ENCODE assay signal across 8 cellular contexts in the genomic region with DNA sequence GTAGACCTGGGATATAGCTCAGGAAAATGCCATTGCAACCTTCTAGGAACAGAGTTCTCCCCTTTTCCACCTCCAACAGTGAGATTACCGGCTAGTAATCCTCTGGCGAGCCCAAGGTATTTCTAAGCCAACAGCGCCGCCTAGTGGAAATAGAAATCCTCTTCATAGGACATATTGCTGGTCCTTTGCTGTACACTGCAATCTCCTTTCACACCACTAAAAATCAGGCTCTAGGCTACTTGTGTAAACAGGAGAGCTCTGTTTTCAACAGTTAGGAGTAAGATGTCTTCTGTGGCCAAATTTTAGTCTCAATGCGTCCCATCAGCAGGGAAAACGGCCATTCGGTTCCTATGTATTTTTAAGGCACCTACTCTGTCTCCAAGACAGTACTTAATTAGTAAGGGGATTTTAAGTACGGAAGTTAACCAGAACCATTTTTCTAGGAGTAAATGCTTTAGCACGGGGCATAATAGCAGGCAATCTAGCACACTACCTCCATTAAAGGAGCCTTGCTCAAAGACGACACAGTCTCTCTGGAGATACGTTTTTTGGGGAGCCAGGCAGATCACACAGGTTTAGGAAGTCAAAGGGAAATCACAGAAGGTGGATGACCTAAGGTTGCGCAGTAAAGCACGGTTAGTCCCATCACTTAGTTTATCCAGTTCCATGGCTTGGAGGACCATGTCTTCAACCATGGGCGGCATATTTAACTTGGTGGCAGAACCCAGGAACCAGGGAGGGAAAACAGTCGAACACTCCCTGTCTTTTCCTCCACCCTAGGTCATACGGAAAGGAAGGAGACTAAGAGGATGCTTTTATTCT. TPM values are rescaled to one million over a fixed set of nuclear protein-coding genes. Genes with fewer than 3 reads are reported as not detected.
DNase-seq lines count a peak whose midpoint lies in the region; ATAC-seq and FAIRE-seq lines count a peak whose summit lies in the region.

No MANE protein-coding gene starts in this region.

- peak; percentile 33 for FAIRE-seq in endometrium (lab: Jason Lieb, UNC)

- ATAC-seq in GM21515 (IDR thresholded peaks at IDR 0.05; ENCODE audit: unreplicated experiment) = peak; percentile 94

- DNase-seq in DMS153 (lab: John Stamatoyannopoulos, UW) (peak; percentile 71), HT-29 (ENCODE audit: low spot score) (peak; percentile 98), NOMO-1 treated with dmso at 0.1 percent for 144 hours (lab: John Stamatoyannopoulos, UW; ENCODE audit: unreplicated experiment) (peak; percentile 76), mucosa of gallbladder (ENCODE audit: low spot score) (peak; percentile 87)
- peak; percentile 77 for DNase-seq in activated CD8-positive, alpha-beta memory T cell treated with anti-CD3 and anti-CD28 coated beads for 24 hours
- peak; percentile 38 to 64 for DNase-seq in stimulated activated CD8-positive, alpha-beta memory T cell treated with anti-CD3 and anti-CD28 coated beads, Interleukin-7, amount 100 ng/mL, for 4 hours (ENCODE audit: low read depth in 2 of 2)

RNA-seq across cellular contexts. Expression of gene NCEH1, which starts 43.8 kb away (rescaled TPM):
- total RNA-seq in HT-29 (2014; rRNA removed; shearing (Covaris generic)) = 11.5 and 11.9 TPM in 2 replicates
- total RNA-seq in mucosa of gallbladder = 15.1 TPM

Comparison
In these comparisons a context has a peak if more than half of its experiments do, and no peak if none do; other contexts are left out.
1. Peak in every context shown above with its lines: DNase-seq and ATAC-seq.